1 cellular context compared by ENCODE assay signal in genomic region chr14:50804181-50804721, GRCh38.
A peak's percentile ranks its signal among the peaks of the same experiment; 100 is the strongest.
TF ChIP-seq lines count a peak whose summit lies in the region.

No MANE protein-coding gene starts in this region.

TF ChIP-seq in SK-N-SH, 30 proteins besides CTCF, POLR2A, EP300 and RAD21 (continued from another document):
- TF ChIP-seq FOSL2 (IDR thresholded peaks at IDR 0.05; ENCODE audit: borderline replicate concordance, low read depth) (peak; percentile 41; the same call in 1 of the 2 replicates), SMC3 (IDR thresholded peaks at IDR 0.05; ENCODE audit: low read depth, low read length) (no peak), ZBTB33 (IDR thresholded peaks at IDR 0.05; ENCODE audit: borderline replicate concordance, low read depth) (no peak)
